8 cellular contexts compared by ENCODE assay signal in the genomic region with DNA sequence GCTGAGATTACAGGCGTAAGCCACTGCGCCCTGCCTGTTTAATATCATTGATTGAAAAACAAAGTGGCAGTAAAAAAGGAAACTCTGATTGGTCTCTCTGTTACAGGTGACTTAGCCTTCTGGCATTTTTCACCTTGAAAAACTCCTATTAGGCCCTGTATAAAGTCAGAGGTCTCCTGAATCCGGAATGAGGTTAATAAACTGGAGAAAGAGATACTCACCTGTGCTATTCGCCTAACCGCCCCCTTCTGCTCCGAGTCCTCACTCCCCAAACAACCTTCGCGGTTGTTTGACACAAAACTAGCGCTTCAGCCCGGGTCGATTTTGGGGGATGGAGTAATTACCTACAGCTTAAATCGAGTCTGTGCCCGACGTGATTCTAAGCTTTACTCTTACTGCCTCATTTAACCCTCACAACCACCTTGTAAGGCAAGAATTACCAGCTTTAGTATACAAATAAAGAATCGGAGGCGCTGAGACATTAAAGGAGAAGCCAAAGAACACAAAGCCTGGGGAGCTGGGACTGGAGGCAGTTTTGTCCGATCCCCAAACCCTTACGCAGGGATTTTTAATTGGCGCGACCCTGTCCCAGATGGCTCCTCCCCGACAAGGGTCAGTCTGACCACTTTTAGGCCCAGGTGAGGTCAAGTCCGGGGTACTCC. TPM values are rescaled to one million over a fixed set of nuclear protein-coding genes. Genes with fewer than 3 reads are reported as not detected.
A peak's percentile ranks its signal among the peaks of the same experiment; 100 is the strongest.
DNase-seq lines count a peak whose midpoint lies in the region; ATAC-seq and TF ChIP-seq lines count a peak whose summit lies in the region.

No MANE protein-coding gene starts in this region.

- H3F3A ChIP-seq in OCI-LY1 (ENCODE audit: insufficient read depth, low read length) = no peaks in the 10 kb centered on the region
- peaks cover 3% of the 10 kb centered on the region for H3F3A ChIP-seq in neural cell (ENCODE audit: insufficient read depth, low read length, poor library complexity, severe bottlenecking)

- H3K4me2 ChIP-seq in OCI-LY1 (ENCODE audit: low read length) (peak overlapping the region; percentile 68), neural cell (ENCODE audit: low read length) (peak overlapping the region; percentile 72)

- H3K79me2 ChIP-seq in OCI-LY1 (ENCODE audit: insufficient read depth, low read length) (no peaks in the 10 kb centered on the region), neural cell (replicated peaks; ENCODE audit: insufficient read depth, low read length) (no peaks in the 10 kb centered on the region)

- H3K9me2 ChIP-seq in OCI-LY1 (ENCODE audit: low read depth, low read length) = no peaks in the 10 kb centered on the region
- H3K9me2 ChIP-seq in neural cell (ENCODE audit: insufficient read depth, low read length) = no peaks in the 10 kb centered on the region

- TF ChIP-seq RAD21 in neural cell (conservative IDR thresholded peaks at IDR 0.05) = no peak

- no peak for DNase-seq in stimulated activated CD4-positive, alpha-beta T cell treated with anti-CD3 and anti-CD28 coated beads, Interleukin-2, amount 100 ng/mL, for 24 hours

- H3K27me3 ChIP-seq in OCI-LY1 (ENCODE audit: insufficient read depth, low read length) = no peaks in the 10 kb centered on the region
- H3K27me3 ChIP-seq in endocrine pancreas (ENCODE audit: control insufficient read depth, insufficient read depth, low read length) = no peaks in the 10 kb centered on the region
- H3K27me3 ChIP-seq in neural cell (ENCODE audit: insufficient read depth, low read depth, low read length) = no peaks in the 10 kb centered on the region

- no peak for TF ChIP-seq CTCF in C4-2B (conservative IDR thresholded peaks at IDR 0.05)
- TF ChIP-seq CTCF in OCI-LY1 (IDR thresholded peaks at IDR 0.05; ENCODE audit: low read length) = no peak
- TF ChIP-seq CTCF in neural cell (IDR thresholded peaks at IDR 0.05; ENCODE audit: poor library complexity, severe bottlenecking) = no peak

- H4K20me1 ChIP-seq in OCI-LY1 (ENCODE audit: insufficient read depth, low read length) = no peaks in the 10 kb centered on the region
- no peaks in the 10 kb centered on the region for H4K20me1 ChIP-seq in neural cell (ENCODE audit: insufficient read depth)

- H3K4me1 ChIP-seq in OCI-LY1 (ENCODE audit: insufficient read depth, low read length, severe bottlenecking) (peaks cover 49% of the 10 kb centered on the region), endocrine pancreas (ENCODE audit: control insufficient read depth, insufficient read depth, low read length) (no peaks in the 10 kb centered on the region)

- H3K4me3 ChIP-seq in OCI-LY1 (ENCODE audit: low read depth, low read length, poor library complexity, severe bottlenecking) = peak overlapping the region; percentile 61
- H3K4me3 ChIP-seq in endocrine pancreas (ENCODE audit: control insufficient read depth, insufficient read depth, low read length) = peak overlapping the region; percentile 76
- H3K4me3 ChIP-seq in neural cell (ENCODE audit: low read length) = peak overlapping the region; percentile 85

- H2AFZ ChIP-seq in OCI-LY1 (ENCODE audit: low read length) (peak overlapping the region; percentile 13; the same call in 1 of the 2 replicates), neural cell (ENCODE audit: low read depth, low read length) (peak overlapping the region; percentile 78)

- H3K9ac ChIP-seq in OCI-LY1 (ENCODE audit: low read length) (peak overlapping the region; percentile 60), endocrine pancreas (ENCODE audit: control insufficient read depth, insufficient read depth, low read length) (peak overlapping the region; percentile 70), neural cell (ENCODE audit: low read length) (peak overlapping the region; percentile 76)

- H3K9me3 ChIP-seq in OCI-LY1 (ENCODE audit: low read length) (no peaks in the 10 kb centered on the region), endocrine pancreas (ENCODE audit: control insufficient read depth, low read length) (no peaks in the 10 kb centered on the region), neural cell (ENCODE audit: low read length) (no peaks in the 10 kb centered on the region)

- ATAC-seq in HG03159 (IDR thresholded peaks at IDR 0.05; ENCODE audit: unreplicated experiment) (no peak), GM21786 (IDR thresholded peaks at IDR 0.05; ENCODE audit: unreplicated experiment) (no peak), GM18861 (IDR thresholded peaks at IDR 0.05; ENCODE audit: unreplicated experiment) (no peak)

- peak overlapping the region; percentile 92 for H3K27ac ChIP-seq in C4-2B
- H3K27ac ChIP-seq in OCI-LY1 (ENCODE audit: low read depth, low read length, poor library complexity, severe bottlenecking) = peak overlapping the region; percentile 77
- H3K27ac ChIP-seq in neural cell (ENCODE audit: low read length) = peak overlapping the region; percentile 82

- H3K36me3 ChIP-seq in OCI-LY1 (ENCODE audit: insufficient read depth, low read length) = 0 out of 2 replicates have a peak, but pooled peaks cover 3% of the 10 kb centered on the region
- no peaks in the 10 kb centered on the region for H3K36me3 ChIP-seq in endocrine pancreas (ENCODE audit: control insufficient read depth, insufficient read depth, low read length)
- H3K36me3 ChIP-seq in neural cell (ENCODE audit: insufficient read depth, low read length) = no peaks in the 10 kb centered on the region

- no peak for TF ChIP-seq EP300 in neural cell (conservative IDR thresholded peaks at IDR 0.05; ENCODE audit: poor library complexity, severe bottlenecking)

TF ChIP-seq in neural cell, 6 proteins besides CTCF, POLR2A, EP300 and RAD21:
- TF ChIP-seq MXI1 (conservative IDR thresholded peaks at IDR 0.05; ENCODE audit: poor library complexity, severe bottlenecking) (no peak), TAF1 (IDR thresholded peaks at IDR 0.05; ENCODE audit: low read depth) (no peak)

RNA-seq across cellular contexts. Expression of a gene that starts 0.4 kb away (rescaled TPM):
- polyA plus RNA-seq in neural cell = 25.0 and 29.4 TPM in 2 replicates
- polyA minus RNA-seq in neural cell = 63.1 and 67.1 TPM in 2 replicates

RNA-seq across cellular contexts. Expression of a gene that starts 15.0 kb away (rescaled TPM):
- polyA plus RNA-seq in neural cell = 1.1 and 3.1 TPM in 2 replicates
- polyA minus RNA-seq in neural cell = 0.97 and 4.6 TPM in 2 replicates
